Comparison of ENCODE assay signal across 14 cellular contexts in the genomic region with DNA sequence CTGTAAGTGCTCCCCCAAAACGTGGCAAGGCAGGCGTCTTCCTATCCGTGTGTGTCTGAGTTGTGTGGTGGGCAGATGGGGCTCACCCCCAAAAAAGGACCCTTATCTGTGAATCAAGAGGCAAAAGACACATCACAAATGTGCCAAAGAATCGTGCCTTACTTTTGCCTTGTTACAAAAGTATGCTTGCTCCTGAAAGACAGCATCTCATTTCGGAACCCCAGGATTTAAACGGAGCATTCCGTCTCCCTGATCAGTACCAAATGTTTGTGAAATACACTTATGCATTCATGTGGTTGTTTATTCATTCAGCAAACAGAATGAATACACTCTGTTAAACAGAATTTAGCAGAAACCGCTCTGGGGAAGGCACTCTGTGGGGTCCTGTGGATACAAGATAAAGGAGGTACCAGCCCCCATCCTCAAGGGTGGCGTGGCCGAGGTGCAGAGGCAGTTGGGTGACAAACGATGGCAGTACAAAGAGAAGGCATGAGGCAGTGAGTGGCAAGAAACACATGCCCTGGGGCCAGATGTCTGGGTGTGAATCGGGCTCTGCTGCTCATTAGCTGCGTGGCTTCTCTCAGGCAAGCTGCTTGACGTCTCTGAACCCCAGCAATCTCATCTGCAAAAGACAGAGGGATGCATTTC. TPM values are rescaled to one million over a fixed set of nuclear protein-coding genes. Genes with fewer than 3 reads are reported as not detected.
A peak's percentile ranks its signal among the peaks of the same experiment; 100 is the strongest.
DNase-seq lines count a peak whose midpoint lies in the region; ATAC-seq and TF ChIP-seq lines count a peak whose summit lies in the region.
"Had no signal": no experiment of that assay in that cellular context is flagged by ENCODE, and none has a peak within 500 bp of the region (broad histone marks: within the 10 kb centered on the region; RNA-seq: fewer than 3 reads in every experiment).

No MANE protein-coding gene starts in this region.

- ATAC-seq in left lung (no peak), GM21390 (IDR thresholded peaks at IDR 0.05; ENCODE audit: unreplicated experiment) (no peak)

- H3K9ac ChIP-seq in adipocyte (ENCODE audit: low read length) (no peak overlapping the region), skeletal muscle tissue (ENCODE audit: low read depth in 1 of 3, low read length in 3 of 3) (peak overlapping the region in 2 of 3 donors; percentile 23 to 62)

- H3K27ac ChIP-seq in left lung (peak overlapping the region; percentile 33 to 59), skeletal muscle tissue (ENCODE audit: low read depth, low read length) (no peak overlapping the region)

- H3K27me3 ChIP-seq in adipocyte (replicated peaks; ENCODE audit: control insufficient read depth, insufficient read depth, low read length), result peaks cover 71% of the 10 kb centered on the region
- peaks cover 0 to 16% of the 10 kb centered on the region in 2 donors for H3K27me3 ChIP-seq in left lung
- H3K27me3 ChIP-seq in skeletal muscle tissue (ENCODE audit: control insufficient read depth in 3 of 3, insufficient read depth in 3 of 3, low read length in 3 of 3), result peaks cover 41 to 64% (median 59%) of the 10 kb centered on the region in 3 donors

- TF ChIP-seq CTCF in left lung (IDR thresholded peaks at IDR 0.05), result no peak

- DNase-seq in EH (ENCODE audit: low read depth) (peak; percentile 46), adipocyte (ENCODE audit: low read depth) (peak; percentile 33), left lung (no peak), NCI-H1417 (lab: John Stamatoyannopoulos, UW) (no peak), SW 1271 (lab: John Stamatoyannopoulos, UW) (no peak)
- DNase-seq in activated CD4-positive, alpha-beta T cell treated with anti-CD3 and anti-CD28 coated beads for 1 hour, result no peak
- DNase-seq: activated naive CD4-positive, alpha-beta T cell treated with anti-CD3 and anti-CD28 coated beads, Interleukin-2, amount 10 ng/mL, durations not matched to agents 7 days and 5 days; CD8-positive, alpha-beta memory T cell; MV-4-11; NCI-H226; occipital lobe had no signal

- H3K36me3 ChIP-seq in adipocyte (ENCODE audit: control insufficient read depth, insufficient read depth, low read length, severe bottlenecking) (no peaks in the 10 kb centered on the region), left lung (no peaks in the 10 kb centered on the region), skeletal muscle tissue (ENCODE audit: control insufficient read depth in 3 of 3, insufficient read depth in 3 of 3, low read length in 3 of 3) (no peaks in the 10 kb centered on the region)

- H3K9me3 ChIP-seq in adipocyte (ENCODE audit: control insufficient read depth, low read length), result no peaks in the 10 kb centered on the region
- no peaks in the 10 kb centered on the region for H3K9me3 ChIP-seq in left lung
- no peaks in the 10 kb centered on the region for H3K9me3 ChIP-seq in skeletal muscle tissue (ENCODE audit: control insufficient read depth in 3 of 3, low read length in 3 of 3)

- H3K4me1 ChIP-seq in adipocyte (ENCODE audit: control insufficient read depth, insufficient read depth, low read length) (peaks cover 7% of the 10 kb centered on the region), left lung (peaks cover 9 to 37% of the 10 kb centered on the region in 2 donors), skeletal muscle tissue (ENCODE audit: control insufficient read depth in 3 of 3, insufficient read depth in 3 of 3, low read length in 3 of 3) (peaks cover 7 to 10% (median 8%) of the 10 kb centered on the region in 3 donors)

- no peak overlapping the region for H3K4me3 ChIP-seq in adipocyte (ENCODE audit: low read length)
- peak overlapping the region in 1 of 2 donors; percentile 28 for H3K4me3 ChIP-seq in left lung
- peak overlapping the region in 2 of 3 donors; percentile 32 to 52 for H3K4me3 ChIP-seq in skeletal muscle tissue (ENCODE audit: low read length in 3 of 3)

- intact Hi-C loops in left lung (cut with DNase I), result no loop called here

RNA-seq across cellular contexts. Expression of gene WFDC1, which starts 0.6 kb away (rescaled TPM):
- 10 to 100 TPM; 12.7 to 21.6 TPM for total RNA-seq in left lung
- total RNA-seq in skeletal muscle tissue, result 1.6 TPM
- total RNA-seq: CD8-positive, alpha-beta memory T cell had no signal

RNA-seq across cellular contexts. Expression of gene KCNG4, which starts 55.5 kb away (rescaled TPM):
- total RNA-seq in left lung, result not detected
- not detected for total RNA-seq in skeletal muscle tissue
- total RNA-seq: CD8-positive, alpha-beta memory T cell; cerebellum; occipital lobe had no signal

Comparison
In these comparisons a context has a peak if more than half of its experiments do, and no peak if none do; other contexts are left out.
1. DNase-seq: peak in EH (single experiment) and adipocyte (single experiment); none in left lung (0 of 2), NCI-H1417 (0 of 3), SW 1271 (0 of 2) and activated CD4-positive, alpha-beta T cell treated with anti-CD3 and anti-CD28 coated beads for 1 hour (single experiment).